Comparison of ENCODE assay signal across 8 cellular contexts in the genomic region with DNA sequence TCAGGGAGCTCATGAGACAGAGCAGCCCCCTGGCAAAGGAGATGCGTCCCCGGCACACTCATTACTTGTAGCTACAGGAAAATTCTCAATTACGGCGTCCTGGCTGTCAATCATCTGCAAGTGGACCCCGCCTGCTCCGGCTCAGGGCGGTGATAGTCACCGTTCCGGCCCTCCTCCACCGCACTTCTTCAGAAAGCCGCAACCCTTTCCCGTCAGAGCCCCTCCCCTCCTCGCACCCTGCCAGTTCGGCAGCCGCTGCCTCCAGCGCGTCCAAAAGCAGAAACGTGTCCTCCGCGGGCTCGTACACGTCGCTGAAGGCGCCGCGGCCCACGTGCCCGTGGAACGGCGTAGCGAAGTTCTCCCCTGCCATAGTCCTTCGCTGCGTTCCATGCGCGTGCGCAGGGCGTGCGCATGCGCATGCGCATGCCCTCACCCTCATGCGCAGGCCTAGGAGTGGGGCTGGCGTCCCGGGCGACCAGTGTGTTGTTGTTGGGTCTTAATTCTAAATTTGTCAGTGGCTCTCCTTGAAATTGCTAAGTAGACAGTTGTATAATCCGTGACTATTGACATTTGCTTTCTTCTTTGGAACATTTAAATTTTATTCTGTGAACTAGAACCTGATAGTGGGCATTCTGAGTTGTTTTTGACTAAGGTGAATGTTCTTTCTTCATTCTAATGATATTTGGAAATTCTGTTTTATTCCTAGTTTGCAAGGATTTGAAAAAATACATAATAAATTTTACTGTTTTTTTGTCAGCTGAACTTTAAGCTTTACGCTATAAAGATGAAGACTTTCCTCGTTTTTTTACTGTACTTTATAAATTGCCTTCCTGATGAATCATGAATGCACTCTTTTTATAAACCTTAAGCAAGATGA.
DNase-seq lines count a peak whose midpoint lies in the region; ATAC-seq, FAIRE-seq and TF ChIP-seq lines count a peak whose summit lies in the region.

No MANE protein-coding gene starts in this region.

- H3K9me3 Mint-ChIP-seq in activated T-helper 1 cell treated with anti-CD3 and anti-CD28 coated beads, Interleukin-12 subunit alpha, Interleukin-12 subunit beta, Interleukin-2, Interleukin-4 antibody, amounts not matched to agents 30 ng/mL and 10 ng/mL and 1 ng/mL, durations not matched to agents 14 hours and 24 hours and 36 hours, result no peaks in the 10 kb centered on the region
- H3K9me3 Mint-ChIP-seq in naive thymus-derived CD8-positive, alpha-beta T cell, result peaks cover 0 to 1% (median 0%) of the 10 kb centered on the region in 9 donors
- H3K9me3 Mint-ChIP-seq in stimulated activated naive B cell treated with anti-CD40 and anti-IgM and Interleukin-4, amounts not matched to agents 10 μg/mL and 1 μg/mL and 100 μg/mL, for 72 hours, result no peaks in the 10 kb centered on the region

- H3K9me3 ChIP-seq in DND-41 (ENCODE audit: insufficient read depth, low read length, severe bottlenecking) (no peaks in the 10 kb centered on the region), GM23248 (ENCODE audit: low read depth) (no peaks in the 10 kb centered on the region), Karpas-422 (ENCODE audit: low read length) (no peaks in the 10 kb centered on the region)

- H4K20me1 ChIP-seq in DND-41 (ENCODE audit: insufficient read depth, low read length) (no peaks in the 10 kb centered on the region), GM23248 (ENCODE audit: insufficient read depth) (no peaks in the 10 kb centered on the region), Karpas-422 (ENCODE audit: insufficient read depth, low read depth, low read length) (no peaks in the 10 kb centered on the region)

- H3K4me1 ChIP-seq in DND-41 (ENCODE audit: insufficient read depth, low read length) (peaks cover 27% of the 10 kb centered on the region), GM23248 (ENCODE audit: insufficient read depth) (peaks cover 21% of the 10 kb centered on the region), Karpas-422 (ENCODE audit: low read length) (peaks cover 19% of the 10 kb centered on the region)

- ATAC-seq in DND-41 (ENCODE audit: insufficient read depth, low read depth), result peak; percentile 90
- peak; percentile 92 to 93 for ATAC-seq in naive thymus-derived CD8-positive, alpha-beta T cell
- peak; percentile 95 to 97 for ATAC-seq in stimulated activated naive B cell treated with anti-CD40 and anti-IgM and Interleukin-4, amounts not matched to agents 10 μg/mL and 1 μg/mL and 100 μg/mL, for 72 hours (replicated peaks)

- peaks cover 11% of the 10 kb centered on the region for H3K36me3 Mint-ChIP-seq in activated T-helper 1 cell treated with anti-CD3 and anti-CD28 coated beads, Interleukin-12 subunit alpha, Interleukin-12 subunit beta, Interleukin-2, Interleukin-4 antibody, amounts not matched to agents 30 ng/mL and 10 ng/mL and 1 ng/mL, durations not matched to agents 14 hours and 24 hours and 36 hours (ENCODE audit: low read depth)
- H3K36me3 Mint-ChIP-seq in naive thymus-derived CD8-positive, alpha-beta T cell, result peaks cover 0 to 20% (median 14%) of the 10 kb centered on the region in 3 donors
- H3K36me3 Mint-ChIP-seq in stimulated activated naive B cell treated with anti-CD40 and anti-IgM and Interleukin-4, amounts not matched to agents 10 μg/mL and 1 μg/mL and 100 μg/mL, for 72 hours, result peaks cover 7 to 12% of the 10 kb centered on the region in 2 donors

- peaks cover 5% of the 10 kb centered on the region for H3K27me3 Mint-ChIP-seq in activated T-helper 1 cell treated with anti-CD3 and anti-CD28 coated beads, Interleukin-12 subunit alpha, Interleukin-12 subunit beta, Interleukin-2, Interleukin-4 antibody, amounts not matched to agents 30 ng/mL and 10 ng/mL and 1 ng/mL, durations not matched to agents 14 hours and 24 hours and 36 hours (ENCODE audit: insufficient read depth)
- H3K27me3 Mint-ChIP-seq in naive thymus-derived CD8-positive, alpha-beta T cell, result peaks cover 0 to 8% (median 0%) of the 10 kb centered on the region in 5 donors
- H3K27me3 Mint-ChIP-seq in stimulated activated naive B cell treated with anti-CD40 and anti-IgM and Interleukin-4, amounts not matched to agents 10 μg/mL and 1 μg/mL and 100 μg/mL, for 72 hours, result peaks cover 3 to 9% of the 10 kb centered on the region in 2 donors

- peaks cover 21% of the 10 kb centered on the region for H3K4me1 Mint-ChIP-seq in activated T-helper 1 cell treated with anti-CD3 and anti-CD28 coated beads, Interleukin-12 subunit alpha, Interleukin-12 subunit beta, Interleukin-2, Interleukin-4 antibody, amounts not matched to agents 30 ng/mL and 10 ng/mL and 1 ng/mL, durations not matched to agents 14 hours and 24 hours and 36 hours (ENCODE audit: low read depth)
- peaks cover 15 to 24% (median 20%) of the 10 kb centered on the region in 4 donors for H3K4me1 Mint-ChIP-seq in naive thymus-derived CD8-positive, alpha-beta T cell
- H3K4me1 Mint-ChIP-seq in stimulated activated naive B cell treated with anti-CD40 and anti-IgM and Interleukin-4, amounts not matched to agents 10 μg/mL and 1 μg/mL and 100 μg/mL, for 72 hours, result peaks cover 10 to 16% of the 10 kb centered on the region in 2 donors

- H3K27ac Mint-ChIP-seq in activated T-helper 1 cell treated with anti-CD3 and anti-CD28 coated beads, Interleukin-12 subunit alpha, Interleukin-12 subunit beta, Interleukin-2, Interleukin-4 antibody, amounts not matched to agents 30 ng/mL and 10 ng/mL and 1 ng/mL, durations not matched to agents 14 hours and 24 hours and 36 hours, result peak overlapping the region; percentile 99
- H3K27ac Mint-ChIP-seq in naive thymus-derived CD8-positive, alpha-beta T cell, result peak overlapping the region; percentile 93 to 100 (median 99)
- H3K27ac Mint-ChIP-seq in stimulated activated naive B cell treated with anti-CD40 and anti-IgM and Interleukin-4, amounts not matched to agents 10 μg/mL and 1 μg/mL and 100 μg/mL, for 72 hours, result peak overlapping the region; percentile 98

- intact Hi-C loops in activated T-helper 1 cell treated with anti-CD3 and anti-CD28 coated beads, Interleukin-12 subunit alpha, Interleukin-12 subunit beta, Interleukin-2, Interleukin-4 antibody, amounts not matched to agents 30 ng/mL and 10 ng/mL and 1 ng/mL, durations not matched to agents 14 hours and 24 hours and 36 hours (cut with micrococcal nuclease), result loop anchor here (1.0 to 10.0 kb wide), 9 partner anchors 49 to 770 kb away; partner anchors contain the start of genes CCT8 and USP16

- H2AFZ ChIP-seq in DND-41 (ENCODE audit: low read depth, low read length) (peak overlapping the region; percentile 76), GM23248 (peak overlapping the region; percentile 92), Karpas-422 (ENCODE audit: low read length) (peak overlapping the region; percentile 87)

- H3K4me3 ChIP-seq in DND-41 (ENCODE audit: low read depth in 1 of 2, low read length in 2 of 2), result peak overlapping the region; percentile 41 to 64; a peak in 3 of 4 replicates
- peak overlapping the region; percentile 88 for H3K4me3 ChIP-seq in GM23248
- peak overlapping the region; percentile 62 for H3K4me3 ChIP-seq in Karpas-422 (ENCODE audit: low read length)
- peak overlapping the region; percentile 68 for H3K4me3 ChIP-seq in fibroblast of mammary gland (ENCODE audit: control insufficient read depth, low read depth, low read length)

- no peak for FAIRE-seq in RCC 7860 (lab: Jason Lieb, UNC)

- H3K9me2 ChIP-seq in GM23248 (ENCODE audit: insufficient read depth) (no peaks in the 10 kb centered on the region), Karpas-422 (replicated peaks; ENCODE audit: insufficient read depth, low read length) (no peaks in the 10 kb centered on the region)

- in situ Hi-C loops in GM23248 (cut with MboI), result no loop called here

- POLR2A ChIA-PET in naive thymus-derived CD8-positive, alpha-beta T cell (lab: Charles Lee), result interaction anchor here (0.7 to 2.6 kb wide), 10 partner anchors 47 to 192 kb away, joined by 3 to 17 read pairs (median 5); partner anchors contain the start of genes LTN1 and USP16

- H3K4me3 Mint-ChIP-seq in activated T-helper 1 cell treated with anti-CD3 and anti-CD28 coated beads, Interleukin-12 subunit alpha, Interleukin-12 subunit beta, Interleukin-2, Interleukin-4 antibody, amounts not matched to agents 30 ng/mL and 10 ng/mL and 1 ng/mL, durations not matched to agents 14 hours and 24 hours and 36 hours, result peak overlapping the region; percentile 95
- peak overlapping the region; percentile 90 to 98 (median 94) for H3K4me3 Mint-ChIP-seq in naive thymus-derived CD8-positive, alpha-beta T cell
- peak overlapping the region; percentile 89 to 90 for H3K4me3 Mint-ChIP-seq in stimulated activated naive B cell treated with anti-CD40 and anti-IgM and Interleukin-4, amounts not matched to agents 10 μg/mL and 1 μg/mL and 100 μg/mL, for 72 hours

- H3K27ac ChIP-seq in DND-41 (ENCODE audit: low read length) (peak overlapping the region; percentile 80), GM23248 (peak overlapping the region; percentile 97), Karpas-422 (ENCODE audit: low read length) (peak overlapping the region; percentile 83)

- peaks cover 14% of the 10 kb centered on the region; the same call in 1 of the 2 replicates for H3K36me3 ChIP-seq in DND-41 (ENCODE audit: insufficient read depth, low read length)
- H3K36me3 ChIP-seq in GM23248 (ENCODE audit: low read depth), result peaks cover 12% of the 10 kb centered on the region
- H3K36me3 ChIP-seq in Karpas-422 (ENCODE audit: insufficient read depth, low read length), result peaks cover 12% of the 10 kb centered on the region

- WGBS in GM23248 (ENCODE audit: low coverage in 1 of 2, low lambda C conversion rate in 2 of 2, missing lambda C conversion rate in 2 of 2), 2 experiments, result 0 to 1% methylated on average over 47 of the region's 47 CpGs

- peak overlapping the region; percentile 58 for H3K9ac ChIP-seq in DND-41 (ENCODE audit: low read depth, low read length)
- H3K9ac ChIP-seq in GM23248, result peak overlapping the region; percentile 86
- peak overlapping the region; percentile 70 for H3K9ac ChIP-seq in Karpas-422 (ENCODE audit: low read length)

- H3K4me2 ChIP-seq in DND-41 (ENCODE audit: insufficient read depth, low read length) (peak overlapping the region; percentile 68), GM23248 (ENCODE audit: unreplicated experiment) (peak overlapping the region; percentile 95), Karpas-422 (ENCODE audit: low read depth, low read length, poor library complexity, severe bottlenecking) (peak overlapping the region; percentile 87)

- peaks cover 7% of the 10 kb centered on the region for H3F3A ChIP-seq in GM23248 (ENCODE audit: insufficient read depth)

- TF ChIP-seq CTCF in DND-41 (IDR thresholded peaks at IDR 0.05; ENCODE audit: borderline replicate concordance, extremely low read depth, low read length, poor library complexity, severe bottlenecking), result no peak
- TF ChIP-seq CTCF in fibroblast of mammary gland (conservative IDR thresholded peaks at IDR 0.05; ENCODE audit: control insufficient read depth, insufficient read depth, low read depth, low read length), result no peak

- H3K27me3 ChIP-seq in DND-41 (ENCODE audit: insufficient read depth, low read length, poor library complexity) (no peaks in the 10 kb centered on the region), GM23248 (replicated peaks; ENCODE audit: insufficient read depth) (no peaks in the 10 kb centered on the region), Karpas-422 (ENCODE audit: low read length) (no peaks in the 10 kb centered on the region)

- DNase-seq in DND-41 (peak; percentile 95), GM23248 (peak; percentile 96), Karpas-422 (peak; percentile 97), RCC 7860 (ENCODE audit: low spot score) (peak; percentile 83), fibroblast of mammary gland (ENCODE audit: low read depth) (peak; percentile 93)
- peak; percentile 95 for DNase-seq in activated T-helper 1 cell treated with anti-CD3 and anti-CD28 coated beads, Interleukin-12 subunit alpha, Interleukin-12 subunit beta, Interleukin-2, Interleukin-4 antibody, amounts not matched to agents 30 ng/mL and 10 ng/mL and 1 ng/mL, durations not matched to agents 14 hours and 24 hours and 36 hours (ENCODE audit: low spot score)
- peak; percentile 76 to 94 (median 92) for DNase-seq in naive thymus-derived CD8-positive, alpha-beta T cell
- peak; percentile 96 for DNase-seq in stimulated activated naive B cell treated with anti-CD40 and anti-IgM and Interleukin-4, amounts not matched to agents 10 μg/mL and 1 μg/mL and 100 μg/mL, for 72 hours

- 0 out of 2 replicates have a peak, but pooled peaks cover 2% of the 10 kb centered on the region for H3K79me2 ChIP-seq in DND-41 (ENCODE audit: insufficient read depth, low read length)
- peaks cover 5% of the 10 kb centered on the region; the same call in 1 of the 2 replicates for H3K79me2 ChIP-seq in GM23248 (ENCODE audit: insufficient read depth)
- no peaks in the 10 kb centered on the region for H3K79me2 ChIP-seq in Karpas-422 (ENCODE audit: low read length)

Comparison
In these comparisons a context has a peak if more than half of its experiments do, and no peak if none do; other contexts are left out.
1. Peak in every context shown above with its lines: DNase-seq, ATAC-seq, H3K4me3 ChIP-seq and H3K27ac ChIP-seq.